In the genomic region with DNA sequence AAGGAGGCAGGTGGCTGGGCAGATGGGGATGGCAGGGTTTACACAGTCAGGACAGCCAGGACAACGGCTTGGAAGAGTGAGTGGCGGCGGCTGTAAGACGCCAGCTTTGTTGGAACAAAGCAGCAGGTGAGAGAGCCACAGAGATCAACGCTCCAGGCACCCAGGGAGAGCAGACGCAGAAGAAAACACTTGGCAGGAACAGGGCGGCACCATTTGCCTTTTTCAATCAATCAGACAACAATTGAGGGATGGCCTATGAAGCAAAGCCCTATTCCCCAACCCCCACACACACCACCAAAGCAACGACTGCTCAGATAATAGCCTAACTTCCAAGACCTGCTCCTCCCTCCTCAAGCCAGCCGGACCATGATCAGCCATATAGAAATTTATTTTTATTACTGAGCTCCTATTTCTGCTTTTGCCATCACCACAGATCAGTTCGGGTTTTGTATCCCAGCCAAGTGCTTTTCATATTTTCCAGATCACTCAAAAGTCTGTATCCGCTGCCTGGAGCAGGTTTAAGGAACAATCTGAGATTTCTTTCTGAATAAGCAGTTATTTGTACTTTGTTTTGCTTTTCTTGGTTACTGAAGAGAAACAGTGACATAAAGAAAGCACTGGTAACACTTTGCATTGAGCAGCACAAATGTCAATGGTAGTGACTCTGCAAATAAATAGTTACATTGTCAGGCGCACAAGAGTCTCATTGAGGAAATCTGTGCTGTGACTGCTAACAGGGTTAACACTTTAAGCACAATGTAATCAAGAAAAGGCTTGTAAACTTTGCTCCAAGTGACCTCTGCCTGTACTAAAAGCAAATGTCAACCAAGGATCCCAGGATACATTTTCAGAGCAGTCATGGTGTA, we compare ENCODE assay signal across 1 cellular context.
TF ChIP-seq lines count a peak whose summit lies in the region.

No MANE protein-coding gene starts in this region.

TF ChIP-seq in SK-N-SH, 30 proteins besides CTCF, POLR2A, EP300 and RAD21 (continued from another document):
- TF ChIP-seq, protein P1, sequence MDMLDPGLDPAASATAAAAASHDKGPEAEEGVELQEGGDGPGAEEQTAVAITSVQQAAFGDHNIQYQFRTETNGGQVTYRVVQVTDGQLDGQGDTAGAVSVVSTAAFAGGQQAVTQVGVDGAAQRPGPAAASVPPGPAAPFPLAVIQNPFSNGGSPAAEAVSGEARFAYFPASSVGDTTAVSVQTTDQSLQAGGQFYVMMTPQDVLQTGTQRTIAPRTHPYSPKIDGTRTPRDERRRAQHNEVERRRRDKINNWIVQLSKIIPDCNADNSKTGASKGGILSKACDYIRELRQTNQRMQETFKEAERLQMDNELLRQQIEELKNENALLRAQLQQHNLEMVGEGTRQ (IDR thresholded peaks at IDR 0.05; ENCODE audit: borderline replicate concordance, low read depth, low read length), result no peak
- TF ChIP-seq TEAD4 (IDR thresholded peaks at IDR 0.05; ENCODE audit: borderline replicate concordance, insufficient read depth) (peak; percentile 59; the same call in 1 of the 2 replicates), EZH2phosphoT487 (IDR thresholded peaks at IDR 0.05; ENCODE audit: borderline replicate concordance, low read depth) (no peak), YY1 (IDR thresholded peaks at IDR 0.05; ENCODE audit: low read depth) (no peak), POLR2AphosphoS5 (IDR thresholded peaks at IDR 0.05; ENCODE audit: low read depth, low read length) (no peak), NFIC (IDR thresholded peaks at IDR 0.05; ENCODE audit: borderline replicate concordance) (peak; percentile 89), MXI1 (IDR thresholded peaks at IDR 0.05; ENCODE audit: low read depth, low read length) (no peak), RFX5 (IDR thresholded peaks at IDR 0.05; ENCODE audit: low read length) (no peak), JUND (IDR thresholded peaks at IDR 0.05) (peak; percentile 46; the same call in 1 of the 2 replicates), RCOR1 (IDR thresholded peaks at IDR 0.05; ENCODE audit: low read length) (no peak), TCF12 (IDR thresholded peaks at IDR 0.05) (peak; percentile 79), FOSL2 (IDR thresholded peaks at IDR 0.05; ENCODE audit: borderline replicate concordance, low read depth) (peak; percentile 42; the same call in 1 of the 2 replicates), MEF2A (IDR thresholded peaks at IDR 0.05; ENCODE audit: borderline replicate concordance, low read depth) (no peak)
- TF ChIP-seq, protein P2, sequence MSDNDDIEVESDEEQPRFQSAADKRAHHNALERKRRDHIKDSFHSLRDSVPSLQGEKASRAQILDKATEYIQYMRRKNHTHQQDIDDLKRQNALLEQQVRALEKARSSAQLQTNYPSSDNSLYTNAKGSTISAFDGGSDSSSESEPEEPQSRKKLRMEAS (IDR thresholded peaks at IDR 0.05; ENCODE audit: low read depth), result no peak
- TF ChIP-seq, protein P3, sequence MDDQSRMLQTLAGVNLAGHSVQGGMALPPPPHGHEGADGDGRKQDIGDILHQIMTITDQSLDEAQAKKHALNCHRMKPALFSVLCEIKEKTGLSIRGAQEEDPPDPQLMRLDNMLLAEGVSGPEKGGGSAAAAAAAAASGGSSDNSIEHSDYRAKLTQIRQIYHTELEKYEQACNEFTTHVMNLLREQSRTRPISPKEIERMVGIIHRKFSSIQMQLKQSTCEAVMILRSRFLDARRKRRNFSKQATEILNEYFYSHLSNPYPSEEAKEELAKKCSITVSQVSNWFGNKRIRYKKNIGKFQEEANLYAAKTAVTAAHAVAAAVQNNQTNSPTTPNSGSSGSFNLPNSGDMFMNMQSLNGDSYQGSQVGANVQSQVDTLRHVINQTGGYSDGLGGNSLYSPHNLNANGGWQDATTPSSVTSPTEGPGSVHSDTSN (IDR thresholded peaks at IDR 0.05), result peak; percentile 40
- TF ChIP-seq, protein P4, sequence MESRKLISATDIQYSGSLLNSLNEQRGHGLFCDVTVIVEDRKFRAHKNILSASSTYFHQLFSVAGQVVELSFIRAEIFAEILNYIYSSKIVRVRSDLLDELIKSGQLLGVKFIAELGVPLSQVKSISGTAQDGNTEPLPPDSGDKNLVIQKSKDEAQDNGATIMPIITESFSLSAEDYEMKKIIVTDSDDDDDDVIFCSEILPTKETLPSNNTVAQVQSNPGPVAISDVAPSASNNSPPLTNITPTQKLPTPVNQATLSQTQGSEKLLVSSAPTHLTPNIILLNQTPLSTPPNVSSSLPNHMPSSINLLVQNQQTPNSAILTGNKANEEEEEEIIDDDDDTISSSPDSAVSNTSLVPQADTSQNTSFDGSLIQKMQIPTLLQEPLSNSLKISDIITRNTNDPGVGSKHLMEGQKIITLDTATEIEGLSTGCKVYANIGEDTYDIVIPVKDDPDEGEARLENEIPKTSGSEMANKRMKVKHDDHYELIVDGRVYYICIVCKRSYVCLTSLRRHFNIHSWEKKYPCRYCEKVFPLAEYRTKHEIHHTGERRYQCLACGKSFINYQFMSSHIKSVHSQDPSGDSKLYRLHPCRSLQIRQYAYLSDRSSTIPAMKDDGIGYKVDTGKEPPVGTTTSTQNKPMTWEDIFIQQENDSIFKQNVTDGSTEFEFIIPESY (IDR thresholded peaks at IDR 0.05; ENCODE audit: borderline replicate concordance, low read depth), result no peak
- TF ChIP-seq, protein P5, sequence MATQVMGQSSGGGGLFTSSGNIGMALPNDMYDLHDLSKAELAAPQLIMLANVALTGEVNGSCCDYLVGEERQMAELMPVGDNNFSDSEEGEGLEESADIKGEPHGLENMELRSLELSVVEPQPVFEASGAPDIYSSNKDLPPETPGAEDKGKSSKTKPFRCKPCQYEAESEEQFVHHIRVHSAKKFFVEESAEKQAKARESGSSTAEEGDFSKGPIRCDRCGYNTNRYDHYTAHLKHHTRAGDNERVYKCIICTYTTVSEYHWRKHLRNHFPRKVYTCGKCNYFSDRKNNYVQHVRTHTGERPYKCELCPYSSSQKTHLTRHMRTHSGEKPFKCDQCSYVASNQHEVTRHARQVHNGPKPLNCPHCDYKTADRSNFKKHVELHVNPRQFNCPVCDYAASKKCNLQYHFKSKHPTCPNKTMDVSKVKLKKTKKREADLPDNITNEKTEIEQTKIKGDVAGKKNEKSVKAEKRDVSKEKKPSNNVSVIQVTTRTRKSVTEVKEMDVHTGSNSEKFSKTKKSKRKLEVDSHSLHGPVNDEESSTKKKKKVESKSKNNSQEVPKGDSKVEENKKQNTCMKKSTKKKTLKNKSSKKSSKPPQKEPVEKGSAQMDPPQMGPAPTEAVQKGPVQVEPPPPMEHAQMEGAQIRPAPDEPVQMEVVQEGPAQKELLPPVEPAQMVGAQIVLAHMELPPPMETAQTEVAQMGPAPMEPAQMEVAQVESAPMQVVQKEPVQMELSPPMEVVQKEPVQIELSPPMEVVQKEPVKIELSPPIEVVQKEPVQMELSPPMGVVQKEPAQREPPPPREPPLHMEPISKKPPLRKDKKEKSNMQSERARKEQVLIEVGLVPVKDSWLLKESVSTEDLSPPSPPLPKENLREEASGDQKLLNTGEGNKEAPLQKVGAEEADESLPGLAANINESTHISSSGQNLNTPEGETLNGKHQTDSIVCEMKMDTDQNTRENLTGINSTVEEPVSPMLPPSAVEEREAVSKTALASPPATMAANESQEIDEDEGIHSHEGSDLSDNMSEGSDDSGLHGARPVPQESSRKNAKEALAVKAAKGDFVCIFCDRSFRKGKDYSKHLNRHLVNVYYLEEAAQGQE (IDR thresholded peaks at IDR 0.05; ENCODE audit: low read depth, low read length), result no peak
